In the genomic region with DNA sequence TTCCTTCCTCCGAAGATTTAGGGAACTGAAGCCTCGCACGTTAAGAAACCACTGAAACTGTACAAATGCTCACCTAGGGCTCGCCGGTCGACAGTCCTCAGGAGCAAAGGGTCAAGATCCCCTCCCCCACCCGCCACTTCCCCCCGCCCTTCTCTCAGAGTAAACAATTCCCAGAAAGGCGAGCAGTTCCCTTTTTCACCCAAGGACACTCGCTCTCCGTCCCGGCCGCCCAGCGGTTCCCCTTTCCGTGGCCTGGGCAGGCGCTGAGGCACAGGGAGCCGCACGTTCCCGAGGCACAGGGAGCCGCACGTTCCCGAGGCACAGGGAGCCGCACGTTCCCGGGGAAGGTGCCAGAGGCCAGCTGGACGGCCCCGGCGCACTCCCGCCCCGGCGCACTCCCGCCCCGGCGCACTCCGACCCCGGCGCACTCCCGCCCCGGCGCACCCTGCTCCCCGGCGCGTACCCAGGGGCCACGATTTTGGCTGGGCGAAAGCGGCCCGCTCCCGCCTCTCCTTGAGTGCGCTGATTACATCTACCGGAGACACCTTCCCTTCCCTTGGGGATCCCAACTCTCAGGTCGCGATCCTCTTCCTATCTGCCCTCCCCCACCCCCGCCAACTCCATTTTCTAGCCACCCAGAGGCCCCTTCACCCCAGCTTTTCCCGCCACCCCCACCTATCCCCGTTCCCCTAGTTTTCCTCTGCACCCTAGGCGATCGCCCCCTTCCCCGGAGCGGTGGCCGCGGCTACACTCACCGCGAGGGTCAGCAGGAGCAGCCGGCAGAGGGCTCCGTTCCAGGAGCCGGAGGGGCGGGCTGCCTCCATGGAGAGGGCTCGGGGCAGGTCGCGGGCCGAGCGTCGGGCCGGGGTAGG, we compare ENCODE assay signal across 8 cellular contexts. TPM values are rescaled to one million over a fixed set of nuclear protein-coding genes. Genes with fewer than 3 reads are reported as not detected.
DNase-seq lines count a peak whose midpoint lies in the region; ATAC-seq lines count a peak whose summit lies in the region.

No MANE protein-coding gene starts in this region.

- DNase-seq in CD1c-positive myeloid dendritic cell (ENCODE audit: extremely low spot score) (peak; percentile 89), HuH-7.5 (ENCODE audit: low spot score) (peak; percentile 11), amygdala (lab: John Stamatoyannopoulos, UW) (peak in 42 of 56 donors; percentile 2 to 66 (median 33)), sciatic nerve (ENCODE audit: low spot score) (peak; percentile 78), NCI-H2171 (lab: John Stamatoyannopoulos, UW) (no peak), foreskin melanocyte (no peak)

- intact Hi-C loops in sciatic nerve (cut with DNase I), result no loop called here

- peak overlapping the region; percentile 76 for H3K9ac ChIP-seq in iPS-15b (ENCODE audit: low read depth, low read length)

- peak; percentile 93 for ATAC-seq in sciatic nerve
- no peak for ATAC-seq in HG03135 (IDR thresholded peaks at IDR 0.05; ENCODE audit: unreplicated experiment)

- peaks cover 17% of the 10 kb centered on the region for H3K4me1 ChIP-seq in iPS-15b (ENCODE audit: control insufficient read depth, insufficient read depth, low read length)

- no peaks in the 10 kb centered on the region for H3K36me3 ChIP-seq in iPS-15b (ENCODE audit: control insufficient read depth, insufficient read depth, low read length)

- H3K4me3 ChIP-seq in iPS-15b (ENCODE audit: low read depth, low read length), result peak overlapping the region; percentile 77

- peaks cover 2% of the 10 kb centered on the region for H3K27me3 ChIP-seq in iPS-15b (ENCODE audit: control insufficient read depth, insufficient read depth, low read length)

- H3K9me3 ChIP-seq in iPS-15b (ENCODE audit: control insufficient read depth, insufficient read depth, low read length), result no peaks in the 10 kb centered on the region

RNA-seq across cellular contexts. Expression of a gene that starts 0.8 kb away (rescaled TPM):
- total RNA-seq in sciatic nerve, result 7.4 TPM

RNA-seq across cellular contexts. Expression of a gene that starts 58.8 kb away (rescaled TPM):
- 2.9 TPM for total RNA-seq in sciatic nerve

Comparison
In these comparisons a context has a peak if more than half of its experiments do, and no peak if none do; other contexts are left out.
1. DNase-seq: peak in CD1c-positive myeloid dendritic cell (single experiment), HuH-7.5 (single experiment), amygdala (42 of 56) and sciatic nerve (single experiment); none in NCI-H2171 (single experiment) and foreskin melanocyte (single experiment).